10 cellular contexts compared by ENCODE assay signal in genomic region chr4:75490155-75490554, GRCh38. TPM values are rescaled to one million over a fixed set of nuclear protein-coding genes. Genes with fewer than 3 reads are reported as not detected.
DNase-seq lines count a peak whose midpoint lies in the region; FAIRE-seq and TF ChIP-seq lines count a peak whose summit lies in the region.
"Had no signal": no experiment of that assay in that cellular context is flagged by ENCODE, and none has a peak within 500 bp of the region (broad histone marks: within the 10 kb centered on the region; RNA-seq: fewer than 3 reads in every experiment).

No MANE protein-coding gene starts in this region.

- no peaks in the 10 kb centered on the region for H3K27me3 ChIP-seq in H1 (replicated peaks in 1 of 4; ENCODE audit: control insufficient read depth in 3 of 4, extremely low read depth in 1 of 4, insufficient read depth in 3 of 4, low read length in 3 of 4)
- H3K27me3 ChIP-seq in vagina = no peaks in the 10 kb centered on the region

- no peak overlapping the region for H2BK12ac ChIP-seq in H1 (ENCODE audit: low read depth, low read length)

- H2AK5ac ChIP-seq in H1 (ENCODE audit: low read depth, low read length) = no peak overlapping the region

- intact Hi-C loops in vagina (cut with DNase I) = no loop called here

- TF ChIP-seq CTCF in H1 (IDR thresholded peaks at IDR 0.05; ENCODE audit: control extremely low read depth in 1 of 3, insufficient read depth in 1 of 3, low read depth in 1 of 3, low read length in 3 of 3) (no peak), neural crest cell (conservative IDR thresholded peaks at IDR 0.05) (peak; percentile 56), GM10266 (IDR thresholded peaks at IDR 0.05; ENCODE audit: control insufficient read depth, insufficient read depth, low read depth, missing control alignments) (no peak), vagina (IDR thresholded peaks at IDR 0.05) (no peak)

- H4K20me1 ChIP-seq in H1 (replicated peaks in 1 of 2; ENCODE audit: control insufficient read depth in 1 of 2, insufficient read depth in 2 of 2, low read length in 2 of 2) = no peaks in the 10 kb centered on the region

- no peaks in the 10 kb centered on the region for H3K23me2 ChIP-seq in H1 (ENCODE audit: low read depth, low read length)

- peak; percentile 26 for DNase-seq in DMS 273 (lab: John Stamatoyannopoulos, UW; ENCODE audit: unreplicated experiment)
- no peak for DNase-seq in DMS 273 treated with DMSO at 0.1 percent for 48 hours (lab: John Stamatoyannopoulos, UW)
- DNase-seq in NCI-H748 (lab: John Stamatoyannopoulos, UW; ENCODE audit: unreplicated experiment) = peak; percentile 34
- no peak for DNase-seq in H1 (ENCODE audit: low read depth in 1 of 2, low spot score in 2 of 2)
- DNase-seq in neural crest cell (ENCODE audit: low read depth, low spot score) = no peak
- no peak for DNase-seq in GM10266 (ENCODE audit: extremely low spot score)
- no peak for DNase-seq in NCI-H1436 treated with DMSO at 0.1 percent for 48 hours (lab: John Stamatoyannopoulos, UW)
- no peak for DNase-seq in vagina (ENCODE audit: extremely low spot score in 2 of 2)
- DNase-seq: foreskin melanocyte; stimulated activated naive B cell treated with anti-CD40 and anti-IgM and Interleukin-4, amounts not matched to agents 10 μg/mL and 1 μg/mL and 100 μg/mL, for 72 hours had no signal

- no peak overlapping the region for H3K18ac ChIP-seq in H1 (ENCODE audit: extremely low read depth, low read length)

- 82% methylated on average over 2 of the region's 2 CpGs; no CpG with 5 or more reads in 1 of the 2 experiments for whole genome bisulfite sequencing in H1 (ENCODE audit: extremely low coverage in 1 of 2, insufficient coverage in 1 of 2, insufficient read length in 1 of 2, insufficient replicate concordance in 2 of 2, low coverage in 1 of 2, low lambda C conversion rate in 2 of 2, missing lambda C conversion rate in 1 of 2), 2 experiments

- no peaks in the 10 kb centered on the region for H3K36me3 Mint-ChIP-seq in neural crest cell (ENCODE audit: low read depth)

- no peak overlapping the region for H4K8ac ChIP-seq in H1 (ENCODE audit: extremely low read depth, insufficient read depth, low read length)

- no peak overlapping the region for H3K23ac ChIP-seq in H1 (ENCODE audit: insufficient read length)

- H3K56ac ChIP-seq in H1 (replicated peaks; ENCODE audit: insufficient read length, low read depth, low read length) = no peak overlapping the region

- H3K4me1 ChIP-seq in H1 (replicated peaks in 1 of 4; ENCODE audit: control insufficient read depth in 3 of 4, insufficient read depth in 4 of 4, low read length in 3 of 4) (0 out of 7 replicates have a peak, but pooled peaks cover 0 to 3% (median 0%) of the 10 kb centered on the region in 4 experiments), vagina (no peaks in the 10 kb centered on the region)

- no peak overlapping the region for H4K91ac ChIP-seq in H1 (replicated peaks; ENCODE audit: insufficient read length, low read length)

- H3K4me3 Mint-ChIP-seq in neural crest cell = no peak overlapping the region
- H3K4me3 Mint-ChIP-seq: stimulated activated naive B cell treated with anti-CD40 and anti-IgM and Interleukin-4, amounts not matched to agents 10 μg/mL and 1 μg/mL and 100 μg/mL, for 72 hours had no signal

- H3K27ac ChIP-seq in H1 (ENCODE audit: low read depth, low read length) (no peak overlapping the region), vagina (no peak overlapping the region)

- FAIRE-seq in H1 (lab: Jason Lieb, UNC) = no peak

- no peaks in the 10 kb centered on the region for H3K79me2 ChIP-seq in H1 (ENCODE audit: control insufficient read depth in 1 of 2, insufficient read depth in 2 of 2, low read length in 2 of 2)

- no peak overlapping the region for H2BK5ac ChIP-seq in H1 (ENCODE audit: low read depth, low read length)

- H2BK20ac ChIP-seq in H1 (ENCODE audit: low read length) = no peak overlapping the region

- no peaks in the 10 kb centered on the region for H3K4me1 Mint-ChIP-seq in neural crest cell

- no peak for TF ChIP-seq POLR2A in H1 (IDR thresholded peaks at IDR 0.05; ENCODE audit: control extremely low read depth in 1 of 2, low read depth in 2 of 2, low read length in 2 of 2)
- no peak for TF ChIP-seq POLR2A in vagina (IDR thresholded peaks at IDR 0.05)

- no peaks in the 10 kb centered on the region for H3K79me1 ChIP-seq in H1 (ENCODE audit: low read depth, low read length)

- CTCF ChIA-PET in H1 (lab: Charles Lee; ENCODE audit: partially characterized antibody) = interaction anchor here (0.6 to 1.8 kb wide), 4 partner anchors 15 to 617 kb away, joined by 3 to 4 read pairs (median 3); no protein-coding TSS in a partner anchor

- no peak overlapping the region for H3K4me2 ChIP-seq in H1 (ENCODE audit: insufficient read depth in 1 of 2, low read depth in 2 of 2, low read length in 2 of 2)

- H2BK15ac ChIP-seq in H1 (ENCODE audit: low read length) = no peak overlapping the region

- peaks cover 2 to 43% (median 12%) of the 10 kb centered on the region in 4 experiments; a peak in 6 of 8 replicates for H3K36me3 ChIP-seq in H1 (ENCODE audit: control insufficient read depth in 2 of 4, insufficient read depth in 4 of 4, low read length in 3 of 4)
- H3K36me3 ChIP-seq in vagina = peaks cover 0 to 17% of the 10 kb centered on the region in 2 donors

- no peaks in the 10 kb centered on the region for H3K9me3 Mint-ChIP-seq in neural crest cell
- H3K9me3 Mint-ChIP-seq: stimulated activated naive B cell treated with anti-CD40 and anti-IgM and Interleukin-4, amounts not matched to agents 10 μg/mL and 1 μg/mL and 100 μg/mL, for 72 hours had no signal

- no peak overlapping the region for H2AFZ ChIP-seq in H1 (ENCODE audit: low read length)

- H3K27me3 Mint-ChIP-seq in neural crest cell (ENCODE audit: low read depth) = no peaks in the 10 kb centered on the region
- H3K27me3 Mint-ChIP-seq: stimulated activated naive B cell treated with anti-CD40 and anti-IgM and Interleukin-4, amounts not matched to agents 10 μg/mL and 1 μg/mL and 100 μg/mL, for 72 hours had no signal

- POLR2A ChIA-PET in H1 (lab: Charles Lee; ENCODE audit: partially characterized antibody) = no interaction called here

- TF ChIP-seq EP300 in H1 (IDR thresholded peaks at IDR 0.05; ENCODE audit: borderline replicate concordance in 1 of 2, low read depth in 2 of 2, low read length in 2 of 2) = no peak

- no peak overlapping the region for H2BK120ac ChIP-seq in H1 (replicated peaks; ENCODE audit: low read depth, low read length)

- peak; percentile 18 to 20; a peak in 2 of 4 replicates for TF ChIP-seq RAD21 in H1 (IDR thresholded peaks at IDR 0.05 in 1 of 2, conservative IDR thresholded peaks at IDR 0.05 in 1 of 2; ENCODE audit: low read depth in 2 of 2, low read length in 2 of 2)

- H3K27ac Mint-ChIP-seq in neural crest cell (ENCODE audit: unreplicated experiment) = no peak overlapping the region
- H3K27ac Mint-ChIP-seq: stimulated activated naive B cell treated with anti-CD40 and anti-IgM and Interleukin-4, amounts not matched to agents 10 μg/mL and 1 μg/mL and 100 μg/mL, for 72 hours had no signal

- no peak overlapping the region for H3K9ac ChIP-seq in H1 (replicated peaks in 1 of 4; ENCODE audit: extremely low read depth in 1 of 4, low read depth in 3 of 4, low read length in 3 of 4)

- H3K4me3 ChIP-seq in H1 (ENCODE audit: extremely low read depth in 1 of 4, insufficient read depth in 2 of 4, low read depth in 3 of 4, low read length in 4 of 4) (no peak overlapping the region), vagina (no peak overlapping the region)

- no peak overlapping the region for H4K5ac ChIP-seq in H1 (ENCODE audit: insufficient read length, low read depth, low read length)

- H3K14ac ChIP-seq in H1 (ENCODE audit: insufficient read length) = no peak overlapping the region

- no peaks in the 10 kb centered on the region for H3K9me3 ChIP-seq in H1 (ENCODE audit: insufficient read depth in 2 of 2, low read depth in 1 of 2, low read length in 1 of 2)
- no peaks in the 10 kb centered on the region for H3K9me3 ChIP-seq in vagina

- H3K4ac ChIP-seq in H1 (replicated peaks; ENCODE audit: insufficient read length, low read depth, low read length) = no peak overlapping the region

TF ChIP-seq in H1, 55 proteins besides CTCF, POLR2A, EP300 and RAD21:
- no peak for TF ChIP-seq FOSL1 (IDR thresholded peaks at IDR 0.05; ENCODE audit: insufficient read depth, low read depth, low read length)
- no peak for TF ChIP-seq POLR2AphosphoS5 (IDR thresholded peaks at IDR 0.05; ENCODE audit: low read depth, low read length)
- no peak for TF ChIP-seq MAX (IDR thresholded peaks at IDR 0.05)
TF ChIP-seq in H1: peak in this region for 0.

RNA-seq across cellular contexts. Expression of gene RCHY1, which starts 24.0 kb away (rescaled TPM):
- total RNA-seq in H1 (2021; fragmentation: NEBNext Ultra II Directional; extraction: Animal tissue kit (Norgen Biotek cat#: 25700)) = 39.8 and 44.0 TPM in 2 replicates
- polyA plus RNA-seq in H1 (2011; rRNA removed) = 19.7 and 30.3 TPM in 2 replicates
- polyA plus RNA-seq in H1 (2011; cell fraction: cytosol; rRNA removed) = 50.0 TPM
- 8.9 TPM for polyA plus RNA-seq in H1 (2011; cell fraction: nucleus; rRNA removed)
- polyA plus RNA-seq in H1 (2012, experiment 1 of 2) = 52.5 to 76.2 TPM (median 61.2 TPM) in 4 replicates
- 9.6 TPM for polyA plus RNA-seq in H1 (2012, experiment 2 of 2)
- polyA plus RNA-seq in H1 (2013, experiment 1 of 2) = 25.6 TPM
- polyA plus RNA-seq in H1 (2013, experiment 2 of 2) = 24.8 TPM
- 29.9 and 31.8 TPM in 2 replicates for polyA minus RNA-seq in H1 (2011; rRNA and poly(A)+ RNA removed)
- 18.9 TPM for polyA minus RNA-seq in H1 (2011; cell fraction: cytosol; rRNA and poly(A)+ RNA removed)
- 20.8 TPM for polyA minus RNA-seq in H1 (2011; cell fraction: nucleus; rRNA and poly(A)+ RNA removed)
- total RNA-seq in neural crest cell (26.8 and 32.6 TPM in 2 replicates), vagina (17.2 TPM)

RNA-seq across cellular contexts. Expression of gene THAP6, which starts 24.1 kb away (rescaled TPM):
- 8.9 and 9.7 TPM in 2 replicates for total RNA-seq in H1 (2021; fragmentation: NEBNext Ultra II Directional; extraction: Animal tissue kit (Norgen Biotek cat#: 25700))
- polyA plus RNA-seq in H1 (2011; rRNA removed) = 2.9 and 3.3 TPM in 2 replicates
- polyA plus RNA-seq in H1 (2011; cell fraction: cytosol; rRNA removed) = 6.9 TPM
- polyA plus RNA-seq in H1 (2011; cell fraction: nucleus; rRNA removed) = 11.2 TPM
- polyA plus RNA-seq in H1 (2012, experiment 1 of 2) = 5.4 to 8.1 TPM (median 6.7 TPM) in 4 replicates
- 0.62 TPM for polyA plus RNA-seq in H1 (2012, experiment 2 of 2)
- polyA plus RNA-seq in H1 (2013, experiment 1 of 2) = 6.1 TPM
- 5.6 TPM for polyA plus RNA-seq in H1 (2013, experiment 2 of 2)
- 8.3 and 10.2 TPM in 2 replicates for polyA minus RNA-seq in H1 (2011; rRNA and poly(A)+ RNA removed)
- 6.5 TPM for polyA minus RNA-seq in H1 (2011; cell fraction: cytosol; rRNA and poly(A)+ RNA removed)
- polyA minus RNA-seq in H1 (2011; cell fraction: nucleus; rRNA and poly(A)+ RNA removed) = 30.3 TPM
- total RNA-seq in neural crest cell = 19.9 and 21.9 TPM in 2 replicates
- total RNA-seq in vagina = 16.7 TPM

Comparison
In these comparisons a context has a peak if more than half of its experiments do, and no peak if none do; other contexts are left out.
1. DNase-seq: peak in DMS 273 (single experiment) and NCI-H748 (single experiment); none in DMS 273 treated with DMSO at 0.1 percent for 48 hours (single experiment), H1 (0 of 2), neural crest cell (single experiment), GM10266 (single experiment), NCI-H1436 treated with DMSO at 0.1 percent for 48 hours (single experiment) and vagina (0 of 2).